ENCODE assay signal across 8 cellular contexts in the genomic region with DNA sequence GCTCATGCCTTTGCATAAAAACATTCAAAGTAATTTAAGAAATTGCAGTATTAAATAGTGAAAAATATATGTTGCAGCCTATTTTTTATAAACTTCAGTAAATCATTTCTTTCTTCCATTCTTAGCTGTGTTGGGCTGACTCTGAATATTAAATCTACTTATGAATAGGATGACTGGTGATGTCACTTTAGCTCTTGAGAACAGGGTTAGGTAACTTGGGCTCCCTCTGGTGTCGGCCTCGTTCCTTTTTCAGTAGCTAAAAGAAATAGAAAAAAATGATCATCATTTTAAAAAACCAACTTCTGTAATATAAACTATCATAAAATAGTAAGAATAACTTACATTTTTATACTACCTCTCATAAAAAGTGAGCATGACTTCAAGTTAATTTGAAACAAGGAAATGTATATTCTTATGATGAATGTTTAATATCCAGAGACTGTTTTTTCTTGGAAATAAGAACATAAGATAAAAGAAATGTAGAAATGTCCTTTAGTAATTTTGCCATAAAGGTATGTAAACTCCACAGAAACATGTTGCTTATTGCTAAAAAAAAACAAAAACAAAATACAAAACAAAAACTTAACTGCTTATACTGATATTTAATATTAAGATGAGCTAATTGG. TPM values are rescaled to one million over a fixed set of nuclear protein-coding genes. Genes with fewer than 3 reads are reported as not detected.
DNase-seq lines count a peak whose midpoint lies in the region; ATAC-seq and TF ChIP-seq lines count a peak whose summit lies in the region.

No MANE protein-coding gene starts in this region.

- intact Hi-C loops in right lobe of liver (cut with DNase I), result no loop called here

- no peaks in the 10 kb centered on the region for H3K9me2 ChIP-seq in DOHH2 (replicated peaks; ENCODE audit: control insufficient read depth, low read length)

- no peaks in the 10 kb centered on the region for H3K36me3 ChIP-seq in DOHH2 (ENCODE audit: control insufficient read depth, low read length)
- no peaks in the 10 kb centered on the region for H3K36me3 ChIP-seq in NT2/D1 (ENCODE audit: insufficient read depth, insufficient read length, low read length)
- H3K36me3 ChIP-seq in right lobe of liver, result no peaks in the 10 kb centered on the region

- H3K27ac ChIP-seq in DOHH2 (ENCODE audit: low read depth, low read length), result no peak overlapping the region
- H3K27ac ChIP-seq in caudate nucleus (ENCODE audit: low read depth, low read length), result peak overlapping the region; percentile 91
- H3K27ac ChIP-seq in right lobe of liver, result no peak overlapping the region

- TF ChIP-seq CTCF in DOHH2 (IDR thresholded peaks at IDR 0.05; ENCODE audit: low read depth, low read length, poor library complexity, severe bottlenecking) (peak; percentile 16), right lobe of liver (IDR thresholded peaks at IDR 0.05) (peak in 3 of 4 donors; percentile 47 to 58 (median 47))

- ATAC-seq in right lobe of liver, result peak in 3 of 4 donors; percentile 43 to 57 (median 55)
- no peak for ATAC-seq in GM21717 (IDR thresholded peaks at IDR 0.05; ENCODE audit: unreplicated experiment)
- ATAC-seq in GM19324 (IDR thresholded peaks at IDR 0.05; ENCODE audit: low FRiP score, unreplicated experiment), result no peak

- no peaks in the 10 kb centered on the region for H3K4me1 ChIP-seq in DOHH2 (ENCODE audit: control insufficient read depth, low read length)
- no peaks in the 10 kb centered on the region for H3K4me1 ChIP-seq in NT2/D1 (ENCODE audit: insufficient read depth, insufficient read length)
- H3K4me1 ChIP-seq in right lobe of liver, result no peaks in the 10 kb centered on the region

- peak; percentile 29 for DNase-seq in HS-5 (ENCODE audit: low read depth)
- peak; percentile 65 for DNase-seq in NT2/D1 (ENCODE audit: low read depth, low spot score)
- DNase-seq in caudate nucleus (lab: John Stamatoyannopoulos, UW), result peak in 45 of 61 donors; percentile 6 to 89 (median 41)
- DNase-seq in right lobe of liver, result peak in 1 of 3 donors; percentile 38
- no peak for DNase-seq in T-helper 9 cell

- H3K9me3 ChIP-seq in DOHH2 (ENCODE audit: control insufficient read depth, insufficient read depth, low read length), result no peaks in the 10 kb centered on the region
- no peaks in the 10 kb centered on the region; the same call in 1 of the 2 replicates for H3K9me3 ChIP-seq in NT2/D1 (ENCODE audit: insufficient read depth, low read length)
- H3K9me3 ChIP-seq in right lobe of liver, result no peaks in the 10 kb centered on the region

- H3K79me2 ChIP-seq in DOHH2 (ENCODE audit: control insufficient read depth, low read length), result no peaks in the 10 kb centered on the region

- WGBS in right lobe of liver (ENCODE audit: insufficient coverage, low coverage, low lambda C conversion rate, missing lambda C conversion rate), result 2% methylated on average over 2 of the region's 2 CpGs

- H3F3A ChIP-seq in DOHH2 (ENCODE audit: control insufficient read depth, insufficient read depth), result no peaks in the 10 kb centered on the region

- H3K27me3 ChIP-seq in DOHH2 (ENCODE audit: control insufficient read depth, low read length) (no peaks in the 10 kb centered on the region), NT2/D1 (ENCODE audit: insufficient read depth, insufficient read length) (no peaks in the 10 kb centered on the region), right lobe of liver (no peaks in the 10 kb centered on the region)

- no peak overlapping the region for H3K4me2 ChIP-seq in DOHH2 (ENCODE audit: low read length)

- no peak for TF ChIP-seq POLR2A in right lobe of liver (IDR thresholded peaks at IDR 0.05)

- H3K4me3 ChIP-seq in DOHH2 (ENCODE audit: low read length) (no peak overlapping the region), NT2/D1 (ENCODE audit: insufficient read length, low read depth) (no peak overlapping the region), right lobe of liver (no peak overlapping the region)

- H4K20me1 ChIP-seq in DOHH2 (ENCODE audit: control insufficient read depth, insufficient read depth, low read depth, low read length), result no peaks in the 10 kb centered on the region

- H3K9ac ChIP-seq in NT2/D1 (ENCODE audit: insufficient read length, low read depth), result no peak overlapping the region

RNA-seq across cellular contexts. Expression of a gene that starts 26.8 kb away (rescaled TPM):
- 1 to 10 TPM in 1 of 6 experiments, under 1 TPM in 3, not detected in 2; 0.38 to 1.4 (median 0.81) TPM for total RNA-seq in right lobe of liver

Comparison
In these comparisons a context has a peak if more than half of its experiments do, and no peak if none do; other contexts are left out.
1. ATAC-seq: peak in right lobe of liver (3 of 4); none in GM21717 (single experiment) and GM19324 (single experiment).